Comparison of ENCODE assay signal across 2 cellular contexts in the genomic region with DNA sequence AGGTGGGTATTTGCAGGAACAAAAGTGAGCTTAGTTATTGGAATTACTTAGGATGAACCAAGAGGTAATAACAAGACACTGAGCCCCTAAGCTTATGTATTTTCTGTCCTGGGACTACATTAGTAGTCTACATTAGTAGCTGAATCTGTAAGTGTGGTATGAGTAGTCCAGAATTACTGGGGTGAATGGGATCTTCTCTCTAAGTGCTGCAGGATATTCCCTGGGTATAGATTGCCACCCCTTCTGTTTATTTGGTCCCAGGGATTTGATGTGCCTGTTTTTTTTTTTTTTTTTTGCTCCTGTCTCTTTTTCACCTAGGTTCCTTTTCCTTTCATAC.
TF ChIP-seq lines count a peak whose summit lies in the region.

No MANE protein-coding gene starts in this region.

TF ChIP-seq in GM23338, 12 proteins besides CTCF, POLR2A, EP300 and RAD21:
- no peak for TF ChIP-seq EZH2 (IDR thresholded peaks at IDR 0.05; ENCODE audit: low read depth, unreplicated experiment)

TF ChIP-seq in HepG2, 621 proteins besides CTCF, POLR2A, EP300 and RAD21:
- TF ChIP-seq ZNF282 (IDR thresholded peaks at IDR 0.05; ENCODE audit: partially characterized antibody) (no peak), SAP130 (CRISPR knock-in tag; IDR thresholded peaks at IDR 0.05; ENCODE audit: low read depth) (0 out of 2 replicates have a peak, but pooled peaks have one; percentile 6)
